In the genomic region with DNA sequence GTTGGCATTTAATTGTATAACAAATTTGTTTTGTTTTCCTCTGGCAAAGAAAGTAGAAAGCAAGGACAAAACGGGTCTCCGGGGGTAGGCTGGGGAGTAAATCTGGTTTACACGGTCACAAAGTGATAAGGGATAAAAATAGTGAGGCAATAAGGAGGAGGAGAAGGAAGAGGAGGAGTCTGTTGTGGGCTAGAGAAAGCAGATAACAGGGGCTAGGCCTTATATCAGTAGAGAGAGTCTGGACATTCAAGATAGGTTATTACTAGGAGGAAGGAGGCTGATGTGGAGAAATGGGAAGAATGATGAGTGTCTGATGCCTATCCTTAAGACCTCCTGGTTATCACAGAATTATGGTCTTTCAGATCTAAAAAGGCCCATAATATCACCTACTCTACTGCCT, we compare ENCODE assay signal across 16 cellular contexts.
"Had no signal": no experiment of that assay in that cellular context is flagged by ENCODE, and none has a peak within 500 bp of the region (broad histone marks: within the 10 kb centered on the region; RNA-seq: fewer than 3 reads in every experiment).

No MANE protein-coding gene starts in this region.

- H3K27me3 ChIP-seq: hepatocyte, right lobe of liver had no signal

- ATAC-seq: activated CD8-positive, alpha-beta memory T cell treated with anti-CD3 and anti-CD28 coated beads, Interleukin-2, amount 10 ng/mL, durations not matched to agents 7 days and 5 days; activated T-cell treated with anti-CD3 and anti-CD28 coated beads, Interleukin-2, amount 50 U/mL, for 4 hours had no signal

- H3K27me3 Mint-ChIP-seq: activated CD8-positive, alpha-beta memory T cell treated with anti-CD3 and anti-CD28 coated beads, Interleukin-2, amount 10 ng/mL, durations not matched to agents 7 days and 5 days; activated naive CD8-positive, alpha-beta T cell treated with anti-CD3 and anti-CD28 coated beads for 36 hours had no signal

- H2AFZ ChIP-seq: hepatocyte had no signal

- H3K4me1 ChIP-seq: prostate gland, right lobe of liver had no signal

- H3K79me2 ChIP-seq: hepatocyte had no signal

- H3K27ac ChIP-seq: hepatocyte, prostate gland, right lobe of liver had no signal

- H3K36me3 Mint-ChIP-seq: activated CD8-positive, alpha-beta memory T cell treated with anti-CD3 and anti-CD28 coated beads, Interleukin-2, amount 10 ng/mL, durations not matched to agents 7 days and 5 days; activated naive CD8-positive, alpha-beta T cell treated with anti-CD3 and anti-CD28 coated beads for 36 hours had no signal

- DNase-seq: activated CD4-positive, alpha-beta T cell treated with anti-CD3 and anti-CD28 coated beads, Interleukin-2, amount 50 U/mL, for 48 hours; activated CD4-positive, CD25-positive, alpha-beta regulatory T cell treated with anti-CD3 and anti-CD28 coated beads, Interleukin-2, amount 50 U/mL, for 72 hours; activated CD8-positive, alpha-beta memory T cell treated with anti-CD3 and anti-CD28 coated beads, Interleukin-2, amount 10 ng/mL, durations not matched to agents 7 days and 5 days; activated effector memory CD4-positive, alpha-beta T cell treated with anti-CD3 and anti-CD28 coated beads, Interleukin-2, amount 50 U/mL, for 16 hours; activated naive CD8-positive, alpha-beta T cell treated with anti-CD3 and anti-CD28 coated beads for 36 hours; activated T-cell treated with anti-CD3 and anti-CD28 coated beads, Interleukin-2, amount 50 U/mL, for 4 hours; anterior cingulate cortex; dermis blood vessel endothelial cell; midbrain; occipital lobe; right lobe of liver; stimulated activated CD4-positive, alpha-beta T cell treated with anti-CD3 and anti-CD28 coated beads, Interleukin-12 subunit alpha, Interleukin-12 subunit beta, amount 100 ng/mL, for 4 hours; stimulated activated naive CD4-positive, alpha-beta T cell treated with Interleukin-2 at 50 U/mL for 16 hours; trophoblast cell had no signal

- H3K9me3 Mint-ChIP-seq: activated naive CD8-positive, alpha-beta T cell treated with anti-CD3 and anti-CD28 coated beads for 36 hours; activated T-cell treated with anti-CD3 and anti-CD28 coated beads, Interleukin-2, amount 50 U/mL, for 4 hours had no signal

- H3K36me3 ChIP-seq: prostate gland, right lobe of liver had no signal

- H3K4me3 Mint-ChIP-seq: activated CD8-positive, alpha-beta memory T cell treated with anti-CD3 and anti-CD28 coated beads, Interleukin-2, amount 10 ng/mL, durations not matched to agents 7 days and 5 days; activated naive CD8-positive, alpha-beta T cell treated with anti-CD3 and anti-CD28 coated beads for 36 hours; activated T-cell treated with anti-CD3 and anti-CD28 coated beads, Interleukin-2, amount 50 U/mL, for 4 hours had no signal

- H3K9me3 ChIP-seq: prostate gland, right lobe of liver had no signal

- H3K27ac Mint-ChIP-seq: activated CD8-positive, alpha-beta memory T cell treated with anti-CD3 and anti-CD28 coated beads, Interleukin-2, amount 10 ng/mL, durations not matched to agents 7 days and 5 days; activated naive CD8-positive, alpha-beta T cell treated with anti-CD3 and anti-CD28 coated beads for 36 hours had no signal

- H3K4me3 ChIP-seq: hepatocyte, prostate gland, right lobe of liver had no signal

- H3K4me2 ChIP-seq: hepatocyte had no signal
